Comparison of ENCODE assay signal across 11 cellular contexts in the genomic region with DNA sequence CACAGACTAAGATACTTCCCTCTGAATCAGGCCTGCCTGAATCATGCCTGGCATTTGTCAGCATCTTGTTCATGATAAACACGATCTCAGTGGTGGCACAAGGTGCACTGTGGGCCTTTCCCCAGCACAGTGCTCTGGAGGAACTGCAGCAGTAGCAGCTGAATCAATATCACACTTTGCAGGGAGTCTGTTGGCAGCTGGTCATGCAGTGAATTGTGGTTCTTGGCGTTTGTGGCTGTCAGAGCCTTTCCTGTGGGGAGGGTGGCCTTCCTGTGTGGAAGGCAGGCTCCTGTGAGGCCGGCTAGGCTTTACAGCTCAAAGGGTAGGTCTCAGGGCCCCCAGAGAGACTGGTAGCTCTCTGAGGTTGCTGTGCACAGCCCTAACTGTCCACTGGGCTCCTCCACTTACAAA. TPM values are rescaled to one million over a fixed set of nuclear protein-coding genes. Genes with fewer than 3 reads are reported as not detected.
DNase-seq lines count a peak whose midpoint lies in the region; ATAC-seq and TF ChIP-seq lines count a peak whose summit lies in the region.
"Had no signal": no experiment of that assay in that cellular context is flagged by ENCODE, and none has a peak within 500 bp of the region (broad histone marks: within the 10 kb centered on the region; RNA-seq: fewer than 3 reads in every experiment).

No MANE protein-coding gene starts in this region.

- no peaks in the 10 kb centered on the region for H3K36me3 ChIP-seq in body of pancreas (replicated peaks in 1 of 2; ENCODE audit: insufficient read depth in 1 of 2, low read depth in 2 of 2)

- no peak for TF ChIP-seq POLR2A in body of pancreas (IDR thresholded peaks at IDR 0.05)

- no peaks in the 10 kb centered on the region for H3K27me3 Mint-ChIP-seq in activated T-cell treated with anti-CD3 and anti-CD28 coated beads, Interleukin-2, amount 50 U/mL, for 4 hours (ENCODE audit: low read depth)

- peak overlapping the region; percentile 49 to 75 (median 70) for H3K27ac ChIP-seq in body of pancreas
- H3K27ac ChIP-seq: 22Rv1 had no signal

- no peak overlapping the region for H3K4me3 ChIP-seq in body of pancreas

- peaks cover 2% of the 10 kb centered on the region for H3K4me1 Mint-ChIP-seq in activated T-cell treated with anti-CD3 and anti-CD28 coated beads, Interleukin-2, amount 50 U/mL, for 4 hours (ENCODE audit: low read depth)

- 0 to 4% methylated on average over 3 of the region's 3 CpGs for WGBS in body of pancreas, 2 donors

- H3K4me1 ChIP-seq in body of pancreas = peaks cover 22% of the 10 kb centered on the region

- H3K9me3 ChIP-seq in body of pancreas = no peaks in the 10 kb centered on the region

- peak; percentile 94 for ATAC-seq in body of pancreas
- ATAC-seq in omental fat pad (ENCODE audit: low FRiP score) = no peak
- no peak for ATAC-seq in GM21717 (IDR thresholded peaks at IDR 0.05; ENCODE audit: unreplicated experiment)
- ATAC-seq in activated T-cell treated with anti-CD3 and anti-CD28 coated beads, Interleukin-2, amount 50 U/mL, for 4 hours = no peak

- peak in 3 of 7 experiments; percentile 17 to 23 (median 23) for TF ChIP-seq CTCF in body of pancreas (IDR thresholded peaks at IDR 0.05)
- no peak for TF ChIP-seq CTCF in omental fat pad (IDR thresholded peaks at IDR 0.05)

- DNase-seq in DMS 273 (lab: John Stamatoyannopoulos, UW; ENCODE audit: unreplicated experiment) (peak; percentile 46), DMS 273 treated with DMSO at 0.1 percent for 48 hours (lab: John Stamatoyannopoulos, UW) (no peak), NCI-H146 treated with DMSO at 0.1 percent for 48 hours (lab: John Stamatoyannopoulos, UW; ENCODE audit: unreplicated experiment) (peak; percentile 78), body of pancreas (peak; percentile 78 to 91 (median 91)), omental fat pad (ENCODE audit: low spot score) (peak; percentile 19), T-helper 1 cell (no peak)
- DNase-seq in activated T-cell treated with anti-CD3 and anti-CD28 coated beads, Interleukin-2, amount 50 U/mL, for 4 hours = no peak
- DNase-seq: activated CD4-positive, CD25-positive, alpha-beta regulatory T cell; effector memory CD4-positive, alpha-beta T cell had no signal

- H3K9me3 Mint-ChIP-seq in activated T-cell treated with anti-CD3 and anti-CD28 coated beads, Interleukin-2, amount 50 U/mL, for 4 hours = no peaks in the 10 kb centered on the region

- no peaks in the 10 kb centered on the region for H3K36me3 Mint-ChIP-seq in activated T-cell treated with anti-CD3 and anti-CD28 coated beads, Interleukin-2, amount 50 U/mL, for 4 hours (ENCODE audit: insufficient read depth)

- intact Hi-C loops in body of pancreas (cut with DNase I) = no loop called here

- H3K27me3 ChIP-seq in body of pancreas = no peaks in the 10 kb centered on the region

- no peak overlapping the region for H3K4me3 Mint-ChIP-seq in activated T-cell treated with anti-CD3 and anti-CD28 coated beads, Interleukin-2, amount 50 U/mL, for 4 hours

RNA-seq across cellular contexts. Expression of a gene that starts 54.4 kb away (rescaled TPM):
- total RNA-seq in body of pancreas (10 to 100 TPM; 16.6 to 33.9 TPM), omental fat pad (100 to 1,000 TPM in 2 of 4 donors, 10 to 100 TPM in 2; 44.0 to 159 (median 78.8) TPM)
- 100 to 1,000 TPM; 115 to 153 (median 139) TPM for total RNA-seq in activated T-cell treated with anti-CD3 and anti-CD28 coated beads, Interleukin-2, amount 50 U/mL, for 4 hours

Comparison
In these comparisons a context has a peak if more than half of its experiments do, and no peak if none do; other contexts are left out.
1. DNase-seq: peak in DMS 273 (single experiment), NCI-H146 treated with DMSO at 0.1 percent for 48 hours (single experiment), body of pancreas (4 of 4) and omental fat pad (single experiment); none in DMS 273 treated with DMSO at 0.1 percent for 48 hours (single experiment), activated T-cell treated with anti-CD3 and anti-CD28 coated beads, Interleukin-2, amount 50 U/mL, for 4 hours (single experiment) and T-helper 1 cell (0 of 5).